In the genomic region with DNA sequence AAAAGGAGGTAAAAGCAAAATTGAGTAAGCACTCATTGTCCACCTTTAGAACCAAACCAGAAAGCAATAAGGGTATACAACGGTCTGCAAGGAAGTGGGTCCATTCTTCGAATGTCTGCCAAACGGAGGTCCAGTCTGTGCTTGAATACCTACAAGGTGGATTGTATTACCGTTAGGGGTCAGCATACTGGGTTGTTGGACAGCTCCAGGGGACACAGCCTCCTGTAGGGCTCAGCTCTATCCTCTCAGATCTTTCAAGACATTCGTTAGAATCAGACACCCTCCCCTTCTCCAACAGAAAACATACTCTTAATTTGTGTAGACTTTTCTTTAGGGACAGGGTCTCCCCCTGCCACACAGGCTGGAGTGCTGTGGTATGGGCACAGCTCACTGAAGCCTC, we compare ENCODE assay signal across 2 cellular contexts.
TF ChIP-seq lines count a peak whose summit lies in the region.

No MANE protein-coding gene starts in this region.

TF ChIP-seq in SK-N-SH, 30 proteins besides CTCF, POLR2A, EP300 and RAD21 (continued from another document):
- TF ChIP-seq, protein P1, sequence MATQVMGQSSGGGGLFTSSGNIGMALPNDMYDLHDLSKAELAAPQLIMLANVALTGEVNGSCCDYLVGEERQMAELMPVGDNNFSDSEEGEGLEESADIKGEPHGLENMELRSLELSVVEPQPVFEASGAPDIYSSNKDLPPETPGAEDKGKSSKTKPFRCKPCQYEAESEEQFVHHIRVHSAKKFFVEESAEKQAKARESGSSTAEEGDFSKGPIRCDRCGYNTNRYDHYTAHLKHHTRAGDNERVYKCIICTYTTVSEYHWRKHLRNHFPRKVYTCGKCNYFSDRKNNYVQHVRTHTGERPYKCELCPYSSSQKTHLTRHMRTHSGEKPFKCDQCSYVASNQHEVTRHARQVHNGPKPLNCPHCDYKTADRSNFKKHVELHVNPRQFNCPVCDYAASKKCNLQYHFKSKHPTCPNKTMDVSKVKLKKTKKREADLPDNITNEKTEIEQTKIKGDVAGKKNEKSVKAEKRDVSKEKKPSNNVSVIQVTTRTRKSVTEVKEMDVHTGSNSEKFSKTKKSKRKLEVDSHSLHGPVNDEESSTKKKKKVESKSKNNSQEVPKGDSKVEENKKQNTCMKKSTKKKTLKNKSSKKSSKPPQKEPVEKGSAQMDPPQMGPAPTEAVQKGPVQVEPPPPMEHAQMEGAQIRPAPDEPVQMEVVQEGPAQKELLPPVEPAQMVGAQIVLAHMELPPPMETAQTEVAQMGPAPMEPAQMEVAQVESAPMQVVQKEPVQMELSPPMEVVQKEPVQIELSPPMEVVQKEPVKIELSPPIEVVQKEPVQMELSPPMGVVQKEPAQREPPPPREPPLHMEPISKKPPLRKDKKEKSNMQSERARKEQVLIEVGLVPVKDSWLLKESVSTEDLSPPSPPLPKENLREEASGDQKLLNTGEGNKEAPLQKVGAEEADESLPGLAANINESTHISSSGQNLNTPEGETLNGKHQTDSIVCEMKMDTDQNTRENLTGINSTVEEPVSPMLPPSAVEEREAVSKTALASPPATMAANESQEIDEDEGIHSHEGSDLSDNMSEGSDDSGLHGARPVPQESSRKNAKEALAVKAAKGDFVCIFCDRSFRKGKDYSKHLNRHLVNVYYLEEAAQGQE (IDR thresholded peaks at IDR 0.05; ENCODE audit: low read depth, low read length) = peak; percentile 83

TF ChIP-seq in SK-N-SH treated with all-trans-retinoic acid at 6 μM for 48 hours, 23 proteins besides CTCF, POLR2A, EP300 and RAD21 (continued from another document):
- no peak for TF ChIP-seq ISL1 (CRISPR knock-in tag; IDR thresholded peaks at IDR 0.05)
- no peak for TF ChIP-seq CSDC2 (CRISPR knock-in tag; IDR thresholded peaks at IDR 0.05)
- TF ChIP-seq TOX (CRISPR knock-in tag; IDR thresholded peaks at IDR 0.05; ENCODE audit: borderline replicate concordance) = no peak
- TF ChIP-seq PATZ1 (CRISPR knock-in tag; IDR thresholded peaks at IDR 0.05; ENCODE audit: borderline replicate concordance) = no peak
